In the genomic region with DNA sequence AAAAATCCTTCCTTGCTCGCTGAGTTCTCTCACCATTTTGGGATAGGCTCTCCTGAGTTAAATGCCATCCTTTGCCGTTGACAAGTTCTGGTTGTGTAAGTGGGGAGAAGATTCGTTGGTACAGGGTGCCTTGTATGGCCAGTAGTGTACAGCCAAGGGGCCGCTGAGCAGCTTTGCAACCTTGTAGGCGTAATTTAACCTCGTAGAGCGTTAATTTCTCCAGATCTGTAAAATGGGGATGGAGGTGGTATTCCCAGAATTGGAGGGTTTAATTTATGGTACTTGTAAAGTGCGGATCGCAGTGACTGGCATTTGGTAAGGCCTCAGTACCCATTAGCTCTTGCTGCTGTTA, we compare ENCODE assay signal across 1 cellular context.
TF ChIP-seq lines count a peak whose summit lies in the region.

No MANE protein-coding gene starts in this region.

TF ChIP-seq in A549, 52 proteins besides CTCF, POLR2A, EP300 and RAD21 (continued from another document):
- TF ChIP-seq, protein P1, sequence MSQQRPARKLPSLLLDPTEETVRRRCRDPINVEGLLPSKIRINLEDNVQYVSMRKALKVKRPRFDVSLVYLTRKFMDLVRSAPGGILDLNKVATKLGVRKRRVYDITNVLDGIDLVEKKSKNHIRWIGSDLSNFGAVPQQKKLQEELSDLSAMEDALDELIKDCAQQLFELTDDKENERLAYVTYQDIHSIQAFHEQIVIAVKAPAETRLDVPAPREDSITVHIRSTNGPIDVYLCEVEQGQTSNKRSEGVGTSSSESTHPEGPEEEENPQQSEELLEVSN (IDR thresholded peaks at IDR 0.05; ENCODE audit: borderline replicate concordance, low read depth): no peak
- TF ChIP-seq CBX2 (IDR thresholded peaks at IDR 0.05; ENCODE audit: borderline replicate concordance, low read depth) (no peak), FOSL2 (IDR thresholded peaks at IDR 0.05) (no peak), FOSL2 (CRISPR knock-in tag; IDR thresholded peaks at IDR 0.05) (no peak), MYC (IDR thresholded peaks at IDR 0.05; ENCODE audit: borderline replicate concordance, low read length) (no peak), POLR2AphosphoS2 (conservative IDR thresholded peaks at IDR 0.05; ENCODE audit: low read length) (no peak), TP53 (CRISPR knock-in tag; IDR thresholded peaks at IDR 0.05) (no peak)
TF ChIP-seq in A549: peak in this region for 0.
